Comparison of ENCODE assay signal across 16 cellular contexts in genomic region chr18:75192899-75193298, GRCh38. TPM values are rescaled to one million over a fixed set of nuclear protein-coding genes. Genes with fewer than 3 reads are reported as not detected.
DNase-seq lines count a peak whose midpoint lies in the region; ATAC-seq, FAIRE-seq and TF ChIP-seq lines count a peak whose summit lies in the region.
"Had no signal": no experiment of that assay in that cellular context is flagged by ENCODE, and none has a peak within 500 bp of the region (broad histone marks: within the 10 kb centered on the region; RNA-seq: fewer than 3 reads in every experiment).

No MANE protein-coding gene starts in this region.

- no peak overlapping the region for H2BK120ac ChIP-seq in neuronal stem cell (ENCODE audit: low read depth, low read length)

- H3K4ac ChIP-seq in neuronal stem cell (ENCODE audit: low read length): no peak overlapping the region

- H3K36me3 Mint-ChIP-seq in GM23338 (ENCODE audit: low read depth): no peaks in the 10 kb centered on the region
- H3K36me3 Mint-ChIP-seq: CD4-positive, alpha-beta memory T cell had no signal

- no peak for ATAC-seq in PC-3
- no peak for ATAC-seq in GM23338

- H3K9me2 ChIP-seq in PC-3 (replicated peaks; ENCODE audit: low read length) (no peaks in the 10 kb centered on the region), GM23338 (ENCODE audit: insufficient read depth) (no peaks in the 10 kb centered on the region)

- no CpG with 5 or more reads among the region's 7 CpGs for WGBS in neuronal stem cell (ENCODE audit: extremely low coverage in 2 of 2, insufficient read length in 2 of 2, insufficient replicate concordance in 1 of 2), 2 donors

- H3K27me3 Mint-ChIP-seq in GM23338 (ENCODE audit: insufficient read depth, low read depth, poor library complexity): no peaks in the 10 kb centered on the region
- H3K27me3 Mint-ChIP-seq: CD4-positive, alpha-beta memory T cell had no signal

- intact Hi-C loops in PC-3 (cut with micrococcal nuclease): no loop called here
- intact Hi-C loops in endothelial cell of umbilical vein (cut with micrococcal nuclease): no loop called here

- H2BK12ac ChIP-seq in neuronal stem cell (ENCODE audit: low read length): peak overlapping the region; percentile 17

- in situ Hi-C loops in brain microvascular endothelial cell (cut with HindIII; ENCODE audit: low pct_ligation_motif_present, low sequenced_read_pairs): no loop called here

- H3K9me3 Mint-ChIP-seq in GM23338: no peaks in the 10 kb centered on the region
- H3K9me3 Mint-ChIP-seq: CD4-positive, alpha-beta memory T cell had no signal

- TF ChIP-seq POLR2A in endothelial cell of umbilical vein (IDR thresholded peaks at IDR 0.05; ENCODE audit: low read depth, low read length): no peak

- no peak overlapping the region for H3K4me3 ChIP-seq in BLaER1 treated with 17β-estradiol and CSF1 and Interleukin-3, amounts not matched to agents 10 nM and 100 nM
- H3K4me3 ChIP-seq in PC-3 (ENCODE audit: low read length): no peak overlapping the region
- no peak overlapping the region for H3K4me3 ChIP-seq in endothelial cell of umbilical vein (replicated peaks in 1 of 3; ENCODE audit: insufficient read depth in 1 of 3, low read depth in 1 of 3, low read length in 3 of 3)
- no peak overlapping the region for H3K4me3 ChIP-seq in neuronal stem cell (ENCODE audit: low read length in 2 of 2)
- no peak overlapping the region for H3K4me3 ChIP-seq in brain microvascular endothelial cell (ENCODE audit: low read depth, low read length)
- no peak overlapping the region for H3K4me3 ChIP-seq in GM23338

- H3K4me1 Mint-ChIP-seq in GM23338: peaks cover under 1% of the 10 kb centered on the region; the same call in 1 of the 3 replicates
- H3K4me1 Mint-ChIP-seq: CD14-positive monocyte had no signal

- peaks cover 0 to 11% (median 5%) of the 10 kb centered on the region in 11 experiments; a peak in 5 of 22 replicates for H3K36me3 ChIP-seq in BLaER1 treated with 17β-estradiol and CSF1 and Interleukin-3, amounts not matched to agents 10 nM and 100 nM
- no peaks in the 10 kb centered on the region for H3K36me3 ChIP-seq in PC-3 (ENCODE audit: low read depth, low read length)
- no peaks in the 10 kb centered on the region for H3K36me3 ChIP-seq in endothelial cell of umbilical vein (ENCODE audit: control insufficient read depth in 2 of 2, extremely low read depth in 1 of 2, insufficient read depth in 2 of 2, low read length in 2 of 2)
- H3K36me3 ChIP-seq in neuronal stem cell (replicated peaks in 1 of 2; ENCODE audit: control insufficient read depth in 2 of 2, insufficient read depth in 2 of 2, low read length in 2 of 2): no peaks in the 10 kb centered on the region
- no peaks in the 10 kb centered on the region for H3K36me3 ChIP-seq in brain microvascular endothelial cell (replicated peaks)
- no peaks in the 10 kb centered on the region for H3K36me3 ChIP-seq in GM23338 (ENCODE audit: insufficient read depth)
- H3K36me3 ChIP-seq: BE2C had no signal

- no peak overlapping the region for H3K4me3 Mint-ChIP-seq in GM23338
- H3K4me3 Mint-ChIP-seq: CD14-positive monocyte; CD4-positive, alpha-beta memory T cell had no signal

- BruUV-seq in PC-3 (replicated peaks; lab: Mats Ljungman, UMichigan) (TSS peak; percentile 19), endothelial cell of umbilical vein (replicated peaks; lab: Mats Ljungman, UMichigan) (no TSS peak)

- no peak overlapping the region for H3K27ac Mint-ChIP-seq in GM23338

- peaks cover 0 to 5% (median 0%) of the 10 kb centered on the region in 11 experiments; a peak in 3 of 22 replicates for H3K9me3 ChIP-seq in BLaER1 treated with 17β-estradiol and CSF1 and Interleukin-3, amounts not matched to agents 10 nM and 100 nM (replicated peaks in 1 of 11)
- H3K9me3 ChIP-seq in PC-3 (ENCODE audit: low read length) (no peaks in the 10 kb centered on the region), endothelial cell of umbilical vein (replicated peaks; ENCODE audit: control insufficient read depth, insufficient read depth, low read length) (no peaks in the 10 kb centered on the region), neuronal stem cell (replicated peaks in 1 of 2; ENCODE audit: control insufficient read depth in 2 of 2, insufficient read depth in 1 of 2, low read depth in 1 of 2, low read length in 2 of 2) (no peaks in the 10 kb centered on the region)
- H3K9me3 ChIP-seq: BE2C had no signal

- CTCF ChIA-PET in PC-3 (lab: Charles Lee): no interaction called here
- CTCF ChIA-PET in endothelial cell of umbilical vein (lab: Charles Lee): no interaction called here

- DNase-seq in PC-3: no peak
- DNase-seq in endothelial cell of umbilical vein (ENCODE audit: low read depth, low spot score): no peak
- DNase-seq in neuronal stem cell (ENCODE audit: low spot score): no peak
- DNase-seq in brain microvascular endothelial cell: no peak
- no peak for DNase-seq in GM23338 (ENCODE audit: low spot score)
- no peak for DNase-seq in caudate nucleus (lab: John Stamatoyannopoulos, UW)
- DNase-seq: ACHN; BE2C; CD4-positive, alpha-beta memory T cell; DMS79 treated with DMSO at 0.1 percent for 48 hours; GF-D8; HCEC 1CT had no signal

- H4K20me1 ChIP-seq in BLaER1 treated with 17β-estradiol and CSF1 and Interleukin-3, amounts not matched to agents 10 nM and 100 nM: no peaks in the 10 kb centered on the region; a peak in 2 of 22 replicates
- H4K20me1 ChIP-seq in PC-3 (ENCODE audit: low read length) (no peaks in the 10 kb centered on the region), endothelial cell of umbilical vein (replicated peaks; ENCODE audit: control insufficient read depth, extremely low read depth, insufficient read depth, low read length) (no peaks in the 10 kb centered on the region), GM23338 (replicated peaks; ENCODE audit: insufficient read depth) (no peaks in the 10 kb centered on the region)

- no peaks in the 10 kb centered on the region for H3K79me2 ChIP-seq in PC-3 (ENCODE audit: low read length)
- no peaks in the 10 kb centered on the region for H3K79me2 ChIP-seq in endothelial cell of umbilical vein (ENCODE audit: control insufficient read depth, insufficient read depth, low read length)
- no peaks in the 10 kb centered on the region for H3K79me2 ChIP-seq in GM23338 (replicated peaks; ENCODE audit: insufficient read depth)

- H2BK5ac ChIP-seq in neuronal stem cell (ENCODE audit: low read length): no peak overlapping the region

- peak; percentile 24 for FAIRE-seq in endothelial cell of umbilical vein (lab: Jason Lieb, UNC)
- FAIRE-seq: A204.1, H54 had no signal

- H3F3A ChIP-seq in PC-3 (ENCODE audit: low read length, unreplicated experiment): no peaks in the 10 kb centered on the region
- no peaks in the 10 kb centered on the region for H3F3A ChIP-seq in GM23338 (replicated peaks; ENCODE audit: low read depth)

- H3K14ac ChIP-seq in neuronal stem cell (ENCODE audit: low read length): peak overlapping the region; percentile 63

- no peak overlapping the region for H4K8ac ChIP-seq in neuronal stem cell (ENCODE audit: low read depth, low read length)

- TF ChIP-seq CTCF in PC-3 (conservative IDR thresholded peaks at IDR 0.05; ENCODE audit: low read depth, low read length): no peak
- no peak for TF ChIP-seq CTCF in endothelial cell of umbilical vein (IDR thresholded peaks at IDR 0.05; ENCODE audit: extremely low read depth in 1 of 2, insufficient read depth in 1 of 2, low read depth in 1 of 2, low read length in 2 of 2)
- TF ChIP-seq CTCF in brain microvascular endothelial cell (IDR thresholded peaks at IDR 0.05; ENCODE audit: low read depth, low read length, missing control alignments): no peak
- no peak for TF ChIP-seq CTCF in GM23338 (conservative IDR thresholded peaks at IDR 0.05; ENCODE audit: low read depth in 2 of 2)

- peaks cover 0 to 11% (median 8%) of the 10 kb centered on the region in 10 experiments; a peak in 13 of 20 replicates for H3K4me1 ChIP-seq in BLaER1 treated with 17β-estradiol and CSF1 and Interleukin-3, amounts not matched to agents 10 nM and 100 nM
- no peaks in the 10 kb centered on the region for H3K4me1 ChIP-seq in PC-3 (ENCODE audit: insufficient read depth, low read length)
- no peaks in the 10 kb centered on the region for H3K4me1 ChIP-seq in endothelial cell of umbilical vein (ENCODE audit: control insufficient read depth, extremely low read depth, insufficient read depth, low read length)
- H3K4me1 ChIP-seq in neuronal stem cell (ENCODE audit: control insufficient read depth in 2 of 2, insufficient read depth in 1 of 2, low read depth in 1 of 2, low read length in 2 of 2): peaks cover 0 to 1% of the 10 kb centered on the region in 2 donors
- H3K4me1 ChIP-seq in GM23338 (ENCODE audit: insufficient read depth): no peaks in the 10 kb centered on the region
- H3K4me1 ChIP-seq: BE2C had no signal

- no peaks in the 10 kb centered on the region for H3K79me1 ChIP-seq in neuronal stem cell (ENCODE audit: low read depth, low read length)

- H2BK15ac ChIP-seq in neuronal stem cell (ENCODE audit: low read length): peak overlapping the region; percentile 77

- no peak overlapping the region for H4K91ac ChIP-seq in neuronal stem cell (ENCODE audit: low read depth, low read length, poor library complexity)

- H3K9me1 ChIP-seq in endothelial cell of umbilical vein (replicated peaks; ENCODE audit: control insufficient read depth, extremely low read depth, insufficient read depth, low read length): no peaks in the 10 kb centered on the region

- no peak overlapping the region for H2AK5ac ChIP-seq in neuronal stem cell (ENCODE audit: low read depth, low read length)

- POLR2A ChIA-PET in PC-3 (lab: Charles Lee; ENCODE audit: unreplicated experiment): no interaction called here
- POLR2A ChIA-PET in endothelial cell of umbilical vein (lab: Charles Lee): no interaction called here

- no peaks in the 10 kb centered on the region for H3K27me3 ChIP-seq in BLaER1 treated with 17β-estradiol and CSF1 and Interleukin-3, amounts not matched to agents 10 nM and 100 nM
- H3K27me3 ChIP-seq in PC-3 (ENCODE audit: low read length): no peaks in the 10 kb centered on the region
- H3K27me3 ChIP-seq in endothelial cell of umbilical vein (ENCODE audit: control insufficient read depth in 2 of 2, insufficient read depth in 2 of 2, low read length in 2 of 2): no peaks in the 10 kb centered on the region
- H3K27me3 ChIP-seq in neuronal stem cell (ENCODE audit: control insufficient read depth in 3 of 3, insufficient read depth in 3 of 3, low read depth in 1 of 3, low read length in 3 of 3): no peaks in the 10 kb centered on the region
- H3K27me3 ChIP-seq in brain microvascular endothelial cell (replicated peaks): no peaks in the 10 kb centered on the region
- H3K27me3 ChIP-seq in GM23338 (ENCODE audit: insufficient read depth): no peaks in the 10 kb centered on the region
- H3K27me3 ChIP-seq: BE2C had no signal

- no peak overlapping the region for H3K23ac ChIP-seq in neuronal stem cell (ENCODE audit: low read depth, low read length, poor library complexity)

- dilution Hi-C loops in endothelial cell of umbilical vein (cut with MboI; ENCODE audit: extremely low pct_ligation_motif_present, low sequenced_read_pairs): no loop called here

- peak overlapping the region; percentile 33 for H3K18ac ChIP-seq in neuronal stem cell (ENCODE audit: low read length)

- no peak overlapping the region for H3K27ac ChIP-seq in BLaER1 treated with 17β-estradiol and CSF1 and Interleukin-3, amounts not matched to agents 10 nM and 100 nM
- H3K27ac ChIP-seq in PC-3 (ENCODE audit: low read length) (no peak overlapping the region), endothelial cell of umbilical vein (ENCODE audit: insufficient read depth, low read depth, low read length) (no peak overlapping the region), neuronal stem cell (replicated peaks; ENCODE audit: low read length) (no peak overlapping the region), brain microvascular endothelial cell (no peak overlapping the region), GM23338 (ENCODE audit: low read depth) (no peak overlapping the region), caudate nucleus (ENCODE audit: low read depth, low read length) (no peak overlapping the region)

- H3K4me2 ChIP-seq in BLaER1 treated with 17β-estradiol and CSF1 and Interleukin-3, amounts not matched to agents 10 nM and 100 nM: peak overlapping the region in 8 of 11 experiments; percentile 16 to 58 (median 44); a peak in 14 of 22 replicates
- H3K4me2 ChIP-seq in PC-3 (ENCODE audit: low read length) (no peak overlapping the region), endothelial cell of umbilical vein (ENCODE audit: insufficient read depth, low read length) (no peak overlapping the region), neuronal stem cell (ENCODE audit: insufficient read depth, low read length, poor library complexity, severe bottlenecking) (no peak overlapping the region), GM23338 (no peak overlapping the region)

- H3K9ac ChIP-seq in BLaER1 treated with 17β-estradiol and CSF1 and Interleukin-3, amounts not matched to agents 10 nM and 100 nM: no peak overlapping the region
- H3K9ac ChIP-seq in PC-3 (ENCODE audit: low read length) (no peak overlapping the region), endothelial cell of umbilical vein (replicated peaks; ENCODE audit: extremely low read depth, insufficient read depth, low read length) (no peak overlapping the region), neuronal stem cell (ENCODE audit: low read depth, low read length, poor library complexity) (no peak overlapping the region)

- H2AFZ ChIP-seq in PC-3 (ENCODE audit: low read length) (no peak overlapping the region), endothelial cell of umbilical vein (ENCODE audit: low read depth, low read length) (no peak overlapping the region), neuronal stem cell (ENCODE audit: low read length) (no peak overlapping the region), GM23338 (no peak overlapping the region)

RNA-seq across cellular contexts. Expression of gene PTGR3, which starts 16.0 kb away (rescaled TPM):
- 8.2 and 8.3 TPM in 2 replicates for total RNA-seq in PC-3 (2014; rRNA removed)
- 18.3 and 21.9 TPM in 2 replicates for total RNA-seq in endothelial cell of umbilical vein
- polyA plus RNA-seq in endothelial cell of umbilical vein: 10.0 and 13.9 TPM in 2 replicates
- 13.9 and 14.1 TPM in 2 replicates for polyA plus RNA-seq in endothelial cell of umbilical vein (2011; cell fraction: cytosol; rRNA removed)
- polyA plus RNA-seq in endothelial cell of umbilical vein (2011; cell fraction: nucleus; rRNA removed): 37.1 and 46.1 TPM in 2 replicates
- polyA plus RNA-seq in endothelial cell of umbilical vein (2012): 15.8 and 20.0 TPM in 2 replicates
- polyA minus RNA-seq in endothelial cell of umbilical vein: 27.0 and 27.8 TPM in 2 replicates
- 19.0 TPM for polyA minus RNA-seq in endothelial cell of umbilical vein (2011; cell fraction: cytosol; rRNA and poly(A)+ RNA removed)
- polyA minus RNA-seq in endothelial cell of umbilical vein (2011; cell fraction: nucleus; rRNA and poly(A)+ RNA removed): 16.1 and 17.8 TPM in 2 replicates
- 7.2 TPM for polyA plus RNA-seq in neuronal stem cell (2013, experiment 1 of 2)
- 7.1 TPM for polyA plus RNA-seq in neuronal stem cell (2013, experiment 2 of 2)
- 1.5 TPM in 2 replicates for total RNA-seq in GM23338 (2014; rRNA removed; shearing (Covaris generic))
- polyA plus RNA-seq in GM23338 (2016; fragmentation: Nextera tagmentation; extraction: Ambion mirVana): 0.84 and 1.1 TPM in 2 replicates

RNA-seq across cellular contexts. Expression of gene TSHZ1, which starts 17.7 kb away (rescaled TPM):
- 5.6 and 7.5 TPM in 2 replicates for total RNA-seq in PC-3 (2014; rRNA removed)
- total RNA-seq in endothelial cell of umbilical vein: 10.2 and 11.4 TPM in 2 replicates
- polyA plus RNA-seq in endothelial cell of umbilical vein: 3.7 and 4.2 TPM in 2 replicates
- polyA plus RNA-seq in endothelial cell of umbilical vein (2011; cell fraction: cytosol; rRNA removed): 4.4 and 4.6 TPM in 2 replicates
- polyA plus RNA-seq in endothelial cell of umbilical vein (2011; cell fraction: nucleus; rRNA removed): 5.1 TPM in 2 replicates
- 6.3 and 7.3 TPM in 2 replicates for polyA plus RNA-seq in endothelial cell of umbilical vein (2012)
- polyA minus RNA-seq in endothelial cell of umbilical vein: 5.9 and 6.0 TPM in 2 replicates
- 6.5 TPM for polyA minus RNA-seq in endothelial cell of umbilical vein (2011; cell fraction: cytosol; rRNA and poly(A)+ RNA removed)
- 4.7 and 6.0 TPM in 2 replicates for polyA minus RNA-seq in endothelial cell of umbilical vein (2011; cell fraction: nucleus; rRNA and poly(A)+ RNA removed)
- 1.0 TPM for polyA plus RNA-seq in neuronal stem cell (2013, experiment 1 of 2)
- polyA plus RNA-seq in neuronal stem cell (2013, experiment 2 of 2): 0.96 TPM
- 0.38 and 1.2 TPM in 2 replicates for total RNA-seq in GM23338 (2014; rRNA removed; shearing (Covaris generic))
- polyA plus RNA-seq in GM23338 (2016; fragmentation: Nextera tagmentation; extraction: Ambion mirVana): 0.23 TPM in 1 of 2 replicates, not detected in the other

Comparison
In these comparisons a context has a peak if more than half of its experiments do, and no peak if none do; other contexts are left out.
1. H3K4me2 ChIP-seq: peak in BLaER1 treated with 17β-estradiol and CSF1 and Interleukin-3, amounts not matched to agents 10 nM and 100 nM (8 of 11); none in PC-3 (single experiment), endothelial cell of umbilical vein (single experiment), neuronal stem cell (single experiment) and GM23338 (single experiment).